ENCODE assay signal across 9 cellular contexts in the genomic region with DNA sequence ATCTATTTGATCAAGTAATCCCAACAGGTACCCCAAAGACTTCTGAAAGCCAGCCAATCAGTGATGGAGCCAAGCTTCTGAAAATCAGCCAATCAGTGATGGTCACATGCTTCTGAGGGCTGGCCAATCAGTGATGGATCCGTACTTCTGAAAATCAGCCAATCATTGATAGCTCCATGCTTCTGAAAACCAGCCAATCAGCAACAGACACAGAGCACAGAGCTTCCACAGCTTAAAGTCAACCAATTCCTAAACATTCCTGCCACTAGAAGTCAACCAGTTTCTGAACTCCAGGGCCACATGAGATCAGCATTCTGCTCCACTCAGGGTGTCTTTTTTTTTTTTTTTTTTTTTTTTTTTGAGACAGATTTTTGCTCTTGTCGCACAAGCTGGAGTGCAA.
DNase-seq lines count a peak whose midpoint lies in the region; ATAC-seq lines count a peak whose summit lies in the region.
"Had no signal": no experiment of that assay in that cellular context is flagged by ENCODE, and none has a peak within 500 bp of the region (broad histone marks: within the 10 kb centered on the region; RNA-seq: fewer than 3 reads in every experiment).

No MANE protein-coding gene starts in this region.

- DNase-seq in EL (peak; percentile 61), NCI-H2196 (lab: John Stamatoyannopoulos, UW; ENCODE audit: unreplicated experiment) (peak; percentile 44), fibroblast of gingiva (ENCODE audit: low read depth) (peak; percentile 62), cortex of kidney (lab: John Stamatoyannopoulos, UW) (no peak)
- no peak for DNase-seq in stimulated activated CD4-positive, alpha-beta T cell treated with anti-CD3 and anti-CD28 coated beads, Interleukin-2, amount 100 ng/mL, for 48 hours
- DNase-seq: activated naive CD4-positive, alpha-beta T cell treated with anti-CD3 and anti-CD28 coated beads for 36 hours; KBM-7; nucleus accumbens had no signal

- no peak for ATAC-seq in GM21423 (IDR thresholded peaks at IDR 0.05; ENCODE audit: unreplicated experiment)

Comparison
In these comparisons a context has a peak if more than half of its experiments do, and no peak if none do; other contexts are left out.
1. DNase-seq: peak in EL (single experiment), NCI-H2196 (single experiment) and fibroblast of gingiva (single experiment); none in cortex of kidney (single experiment) and stimulated activated CD4-positive, alpha-beta T cell treated with anti-CD3 and anti-CD28 coated beads, Interleukin-2, amount 100 ng/mL, for 48 hours (0 of 2).